In genomic region chr1:56516539-56517252, GRCh38 we compare ENCODE assay signal across 8 cellular contexts.
DNase-seq lines count a peak whose midpoint lies in the region; ATAC-seq, FAIRE-seq and TF ChIP-seq lines count a peak whose summit lies in the region.

No MANE protein-coding gene starts in this region.

- CTCF ChIA-PET in H1 (lab: Charles Lee; ENCODE audit: partially characterized antibody): interaction anchor here (0.7 to 1.5 kb wide), 3 partner anchors 9 to 62 kb away, joined by 3 to 5 read pairs (median 3); no protein-coding TSS in a partner anchor

- H3K9me3 ChIP-seq in H1 (ENCODE audit: insufficient read depth in 2 of 2, low read depth in 1 of 2, low read length in 1 of 2): no peaks in the 10 kb centered on the region

- peaks cover 0 to 5% of the 10 kb centered on the region in 2 donors for H3K27me3 Mint-ChIP-seq in natural killer cell (ENCODE audit: low read depth in 2 of 2)

- no peak overlapping the region for H4K5ac ChIP-seq in H1 (ENCODE audit: insufficient read length, low read depth, low read length)

- no peaks in the 10 kb centered on the region for H3K4me1 Mint-ChIP-seq in natural killer cell

- H3K9ac ChIP-seq in H1 (replicated peaks in 1 of 4; ENCODE audit: extremely low read depth in 1 of 4, low read depth in 3 of 4, low read length in 3 of 4): no peak overlapping the region

- H3K27ac Mint-ChIP-seq in natural killer cell: no peak overlapping the region

- no peaks in the 10 kb centered on the region for H3K23me2 ChIP-seq in H1 (ENCODE audit: low read depth, low read length)

- peak overlapping the region; percentile 62 for H3K27ac ChIP-seq in H1 (ENCODE audit: low read depth, low read length)

- H2BK12ac ChIP-seq in H1 (ENCODE audit: low read depth, low read length): no peak overlapping the region

- H3K27me3 ChIP-seq in H1 (replicated peaks in 1 of 4; ENCODE audit: control insufficient read depth in 3 of 4, extremely low read depth in 1 of 4, insufficient read depth in 3 of 4, low read length in 3 of 4): no peaks in the 10 kb centered on the region

- FAIRE-seq in H1 (lab: Jason Lieb, UNC): peak; percentile 83

- H3K79me1 ChIP-seq in H1 (ENCODE audit: low read depth, low read length): peaks cover 12% of the 10 kb centered on the region; the same call in 1 of the 2 replicates

- intact Hi-C loops in natural killer cell (cut with micrococcal nuclease) (no loop called here), posterior cingulate gyrus (cut with DNase I) (no loop called here)

- no peak overlapping the region for H3K4me3 ChIP-seq in H1 (ENCODE audit: extremely low read depth in 1 of 4, insufficient read depth in 2 of 4, low read depth in 3 of 4, low read length in 4 of 4)

- H4K8ac ChIP-seq in H1 (ENCODE audit: extremely low read depth, insufficient read depth, low read length): no peak overlapping the region

- H2AK5ac ChIP-seq in H1 (ENCODE audit: low read depth, low read length): no peak overlapping the region

- TF ChIP-seq EP300 in H1 (IDR thresholded peaks at IDR 0.05; ENCODE audit: borderline replicate concordance in 1 of 2, low read depth in 2 of 2, low read length in 2 of 2): no peak

- H3K4me3 Mint-ChIP-seq in natural killer cell: no peak overlapping the region

- H3K18ac ChIP-seq in H1 (ENCODE audit: extremely low read depth, low read length): no peak overlapping the region

- peaks cover 2 to 48% of the 10 kb centered on the region in 2 experiments; a peak in 3 of 4 replicates for H3K79me2 ChIP-seq in H1 (ENCODE audit: control insufficient read depth in 1 of 2, insufficient read depth in 2 of 2, low read length in 2 of 2)

- H2BK20ac ChIP-seq in H1 (ENCODE audit: low read length): no peak overlapping the region

- TF ChIP-seq RAD21 in H1 (IDR thresholded peaks at IDR 0.05 in 1 of 2, conservative IDR thresholded peaks at IDR 0.05 in 1 of 2; ENCODE audit: low read depth in 2 of 2, low read length in 2 of 2): 0 out of 4 replicates have a peak, but pooled peaks of 1 of the 2 experiments have one; percentile 0

- H2BK15ac ChIP-seq in H1 (ENCODE audit: low read length): no peak overlapping the region

- DNase-seq in NCI-H2029 treated with DMSO at 0.1 percent for 48 hours (lab: John Stamatoyannopoulos, UW) (peak; percentile 72), H1 (ENCODE audit: low read depth in 1 of 2, low spot score in 2 of 2) (no peak), natural killer cell (no peak), inferior parietal cortex (ENCODE audit: extremely low spot score) (no peak), posterior cingulate gyrus (no peak), hepatic stellate cell (ENCODE audit: low spot score) (no peak)

- ATAC-seq in GM18508 (IDR thresholded peaks at IDR 0.05; ENCODE audit: insufficient read depth, unreplicated experiment): peak; percentile 87
- ATAC-seq in HG02763 (IDR thresholded peaks at IDR 0.05; ENCODE audit: unreplicated experiment): peak; percentile 82
- peak in 2 of 3 donors; percentile 37 to 71 for ATAC-seq in natural killer cell

- peaks cover 0 to 19% (median 11%) of the 10 kb centered on the region in 4 experiments; a peak in 6 of 7 replicates for H3K4me1 ChIP-seq in H1 (replicated peaks in 1 of 4; ENCODE audit: control insufficient read depth in 3 of 4, insufficient read depth in 4 of 4, low read length in 3 of 4)

- no peak overlapping the region for H2AFZ ChIP-seq in H1 (ENCODE audit: low read length)

- 71% methylated on average over 7 of the region's 7 CpGs; no CpG with 5 or more reads in 1 of the 2 experiments for WGBS in H1 (ENCODE audit: extremely low coverage in 1 of 2, insufficient coverage in 1 of 2, insufficient read length in 1 of 2, insufficient replicate concordance in 2 of 2, low coverage in 1 of 2, low lambda C conversion rate in 2 of 2, missing lambda C conversion rate in 1 of 2), 2 experiments

- H3K4me2 ChIP-seq in H1 (ENCODE audit: insufficient read depth in 1 of 2, low read depth in 2 of 2, low read length in 2 of 2): 0 out of 4 replicates have a peak overlapping the region, but pooled peaks of 1 of the 2 experiments have one; percentile 24

- H3K56ac ChIP-seq in H1 (replicated peaks; ENCODE audit: insufficient read length, low read depth, low read length): no peak overlapping the region

- POLR2A ChIA-PET in H1 (lab: Charles Lee; ENCODE audit: partially characterized antibody): interaction anchor here (0.8 to 1.5 kb wide), 5 partner anchors 11 to 63 kb away, joined by 3 to 5 read pairs (median 3); partner anchors contain the start of gene PLPP3

- H2BK5ac ChIP-seq in H1 (ENCODE audit: low read depth, low read length): 0 out of 2 replicates have a peak overlapping the region, but pooled peaks have one; percentile 0

- no peak overlapping the region for H4K91ac ChIP-seq in H1 (replicated peaks; ENCODE audit: insufficient read length, low read length)

- H3K4ac ChIP-seq in H1 (replicated peaks; ENCODE audit: insufficient read length, low read depth, low read length): no peak overlapping the region

- no peaks in the 10 kb centered on the region for H3K36me3 Mint-ChIP-seq in natural killer cell

- H3K14ac ChIP-seq in H1 (ENCODE audit: insufficient read length): no peak overlapping the region

- peaks cover 0 to 2% of the 10 kb centered on the region in 2 experiments for H4K20me1 ChIP-seq in H1 (replicated peaks in 1 of 2; ENCODE audit: control insufficient read depth in 1 of 2, insufficient read depth in 2 of 2, low read length in 2 of 2)

- H3K23ac ChIP-seq in H1 (ENCODE audit: insufficient read length): no peak overlapping the region

- H3K9me3 Mint-ChIP-seq in natural killer cell: no peaks in the 10 kb centered on the region

- TF ChIP-seq POLR2A in H1 (IDR thresholded peaks at IDR 0.05; ENCODE audit: control extremely low read depth in 1 of 2, low read depth in 2 of 2, low read length in 2 of 2): no peak

- H3K36me3 ChIP-seq in H1 (ENCODE audit: control insufficient read depth in 2 of 4, insufficient read depth in 4 of 4, low read length in 3 of 4): peaks cover 12 to 85% (median 22%) of the 10 kb centered on the region in 4 experiments

- no peak for TF ChIP-seq CTCF in H1 (IDR thresholded peaks at IDR 0.05; ENCODE audit: control extremely low read depth in 1 of 3, insufficient read depth in 1 of 3, low read depth in 1 of 3, low read length in 3 of 3)
- TF ChIP-seq CTCF in natural killer cell (IDR thresholded peaks at IDR 0.05): no peak

- no peak overlapping the region for H2BK120ac ChIP-seq in H1 (replicated peaks; ENCODE audit: low read depth, low read length)

TF ChIP-seq in H1, 55 proteins besides CTCF, POLR2A, EP300 and RAD21:
- TF ChIP-seq YY1 (IDR thresholded peaks at IDR 0.05; ENCODE audit: low read depth, low read length): no peak
- TF ChIP-seq JUND (IDR thresholded peaks at IDR 0.05; ENCODE audit: low read length): peak; percentile 66; the same call in 1 of the 2 replicates
- no peak for TF ChIP-seq CBX8 (IDR thresholded peaks at IDR 0.05; ENCODE audit: borderline replicate concordance, low read depth, low read length)
- TF ChIP-seq TBP (IDR thresholded peaks at IDR 0.05; ENCODE audit: low read depth, low read length): no peak
- TF ChIP-seq BACH1 (IDR thresholded peaks at IDR 0.05; ENCODE audit: low read length): peak; percentile 68; the same call in 1 of the 2 replicates
- peak; percentile 79 for TF ChIP-seq SP1 (IDR thresholded peaks at IDR 0.05; ENCODE audit: low read depth, low read length)
- TF ChIP-seq SAP30 (IDR thresholded peaks at IDR 0.05; ENCODE audit: insufficient read depth, insufficient replicate concordance, low read length): no peak
- no peak for TF ChIP-seq HDAC2 (IDR thresholded peaks at IDR 0.05; ENCODE audit: borderline replicate concordance in 1 of 2, low read depth in 2 of 2, low read length in 2 of 2)
- no peak for TF ChIP-seq GABPA (IDR thresholded peaks at IDR 0.05; ENCODE audit: borderline replicate concordance, insufficient read depth, low read length)
- peak; percentile 58; the same call in 1 of the 2 replicates for TF ChIP-seq MAFK (IDR thresholded peaks at IDR 0.05; ENCODE audit: low read depth, low read length)
- TF ChIP-seq POU5F1 (IDR thresholded peaks at IDR 0.05; ENCODE audit: low read depth, low read length): 0 out of 2 replicates have a peak, but pooled peaks have one; percentile 36
- TF ChIP-seq ASH2L (IDR thresholded peaks at IDR 0.05; ENCODE audit: low read length): no peak
- TF ChIP-seq JUN (IDR thresholded peaks at IDR 0.05; ENCODE audit: low read depth, low read length): no peak
- peak; percentile 18; the same call in 1 of the 2 replicates for TF ChIP-seq POLR2AphosphoS5 (IDR thresholded peaks at IDR 0.05; ENCODE audit: low read depth, low read length)
- TF ChIP-seq RBBP5 (IDR thresholded peaks at IDR 0.05; ENCODE audit: borderline replicate concordance, low read depth, low read length): no peak
- no peak for TF ChIP-seq CBX5 (IDR thresholded peaks at IDR 0.05; ENCODE audit: low read depth, low read length)
- TF ChIP-seq EZH2 (IDR thresholded peaks at IDR 0.05; ENCODE audit: low read depth, low read length, severe bottlenecking): no peak
- no peak for TF ChIP-seq CTBP2 (IDR thresholded peaks at IDR 0.05; ENCODE audit: borderline replicate concordance, insufficient read depth, insufficient read length, low read length)
TF ChIP-seq in H1: peak in this region for 6.
